Comparison of ENCODE assay signal across 1 cellular context in genomic region chr6:17962436-17963031, GRCh38.
TF ChIP-seq lines count a peak whose summit lies in the region.

No MANE protein-coding gene starts in this region.

TF ChIP-seq in K562, 482 proteins besides CTCF, POLR2A, EP300 and RAD21 (continued from another document and continues in another):
- TF ChIP-seq CHAMP1 (IDR thresholded peaks at IDR 0.05) (peak; percentile 81), ATF2 (CRISPR knock-in tag; IDR thresholded peaks at IDR 0.05) (no peak), BMI1 (IDR thresholded peaks at IDR 0.05; ENCODE audit: low read length) (no peak), KDM5B (IDR thresholded peaks at IDR 0.05; ENCODE audit: insufficient replicate concordance, low read depth, low read length) (peak; percentile 41), ZNF384 (IDR thresholded peaks at IDR 0.05; ENCODE audit: low read depth, low read length) (no peak; the same call in 1 of the 2 replicates), LARP7 (IDR thresholded peaks at IDR 0.05) (0 out of 2 replicates have a peak, but pooled peaks have one; percentile 73), FOXO4 (CRISPR knock-in tag; IDR thresholded peaks at IDR 0.05) (no peak), KLF10 (CRISPR knock-in tag; IDR thresholded peaks at IDR 0.05) (no peak), ZNF224 (CRISPR knock-in tag; IDR thresholded peaks at IDR 0.05) (no peak), HEY1 (CRISPR knock-in tag; IDR thresholded peaks at IDR 0.05; ENCODE audit: borderline replicate concordance) (peak; percentile 30; the same call in 1 of the 2 replicates), SMARCB1 (IDR thresholded peaks at IDR 0.05; ENCODE audit: insufficient read length, low read depth) (peak; percentile 100), HSF4 (CRISPR knock-in tag; IDR thresholded peaks at IDR 0.05; ENCODE audit: borderline replicate concordance) (no peak), TOE1 (IDR thresholded peaks at IDR 0.05; ENCODE audit: borderline replicate concordance) (peak; percentile 73; the same call in 1 of the 2 replicates), TOE1 (CRISPR knock-in tag; IDR thresholded peaks at IDR 0.05; ENCODE audit: borderline replicate concordance, low read depth) (peak; percentile 13; the same call in 1 of the 2 replicates), OTX1 (CRISPR knock-in tag; IDR thresholded peaks at IDR 0.05) (peak; percentile 50; the same call in 1 of the 2 replicates), KLF1 (tag; IDR thresholded peaks at IDR 0.05) (peak; percentile 84; the same call in 1 of the 2 replicates), MECOM (CRISPR knock-in tag; IDR thresholded peaks at IDR 0.05) (peak; percentile 94), U2AF2 (optimal IDR thresholded peaks at IDR 0.05; ENCODE audit: low read depth, low read length) (no peak), ZNF584 (CRISPR knock-in tag; IDR thresholded peaks at IDR 0.05; ENCODE audit: low read depth) (peak; percentile 83; the same call in 1 of the 2 replicates), PYGO2 (tag; IDR thresholded peaks at IDR 0.05) (peak; percentile 58; the same call in 1 of the 2 replicates), TAF7 (tag; IDR thresholded peaks at IDR 0.05) (no peak), FOXJ2 (tag; IDR thresholded peaks at IDR 0.05) (peak; percentile 64; the same call in 1 of the 2 replicates), ZNF609 (CRISPR knock-in tag; IDR thresholded peaks at IDR 0.05; ENCODE audit: borderline replicate concordance) (peak; percentile 96; the same call in 1 of the 2 replicates), U2AF1 (optimal IDR thresholded peaks at IDR 0.05; ENCODE audit: low read depth, low read length) (no peak), CEBPG (CRISPR knock-in tag; IDR thresholded peaks at IDR 0.05) (no peak), CEBPG (tag; conservative IDR thresholded peaks at IDR 0.05 in 1 of 2, IDR thresholded peaks at IDR 0.05 in 1 of 2) (no peak; a peak in 1 of 4 replicates), SNRNP70 (optimal IDR thresholded peaks at IDR 0.05; ENCODE audit: low read depth, low read length) (no peak), DDX20 (tag; IDR thresholded peaks at IDR 0.05; ENCODE audit: low read depth) (no peak), TFAM (CRISPR knock-in tag; conservative IDR thresholded peaks at IDR 0.05) (no peak), ZNF3 (CRISPR knock-in tag; IDR thresholded peaks at IDR 0.05) (no peak), TAL1 (IDR thresholded peaks at IDR 0.05) (peak; percentile 93), ZNF318 (IDR thresholded peaks at IDR 0.05; ENCODE audit: borderline replicate concordance in 1 of 2, low read depth in 1 of 2) (peak in 1 of 2 experiments; percentile 98; a peak in 2 of 4 replicates), ZNF175 (CRISPR knock-in tag; IDR thresholded peaks at IDR 0.05; ENCODE audit: low read depth) (peak; percentile 93), DEAF1 (CRISPR knock-in tag; IDR thresholded peaks at IDR 0.05) (no peak)
- TF ChIP-seq, protein P1, sequence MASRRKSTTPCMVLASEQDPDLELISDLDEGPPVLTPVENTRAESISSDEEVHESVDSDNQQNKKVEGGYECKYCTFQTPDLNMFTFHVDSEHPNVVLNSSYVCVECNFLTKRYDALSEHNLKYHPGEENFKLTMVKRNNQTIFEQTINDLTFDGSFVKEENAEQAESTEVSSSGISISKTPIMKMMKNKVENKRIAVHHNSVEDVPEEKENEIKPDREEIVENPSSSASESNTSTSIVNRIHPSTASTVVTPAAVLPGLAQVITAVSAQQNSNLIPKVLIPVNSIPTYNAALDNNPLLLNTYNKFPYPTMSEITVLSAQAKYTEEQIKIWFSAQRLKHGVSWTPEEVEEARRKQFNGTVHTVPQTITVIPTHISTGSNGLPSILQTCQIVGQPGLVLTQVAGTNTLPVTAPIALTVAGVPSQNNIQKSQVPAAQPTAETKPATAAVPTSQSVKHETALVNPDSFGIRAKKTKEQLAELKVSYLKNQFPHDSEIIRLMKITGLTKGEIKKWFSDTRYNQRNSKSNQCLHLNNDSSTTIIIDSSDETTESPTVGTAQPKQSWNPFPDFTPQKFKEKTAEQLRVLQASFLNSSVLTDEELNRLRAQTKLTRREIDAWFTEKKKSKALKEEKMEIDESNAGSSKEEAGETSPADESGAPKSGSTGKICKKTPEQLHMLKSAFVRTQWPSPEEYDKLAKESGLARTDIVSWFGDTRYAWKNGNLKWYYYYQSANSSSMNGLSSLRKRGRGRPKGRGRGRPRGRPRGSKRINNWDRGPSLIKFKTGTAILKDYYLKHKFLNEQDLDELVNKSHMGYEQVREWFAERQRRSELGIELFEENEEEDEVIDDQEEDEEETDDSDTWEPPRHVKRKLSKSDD (conservative IDR thresholded peaks at IDR 0.05; ENCODE audit: low read length), result no peak
